Comparison of ENCODE assay signal across 1 cellular context in the genomic region with DNA sequence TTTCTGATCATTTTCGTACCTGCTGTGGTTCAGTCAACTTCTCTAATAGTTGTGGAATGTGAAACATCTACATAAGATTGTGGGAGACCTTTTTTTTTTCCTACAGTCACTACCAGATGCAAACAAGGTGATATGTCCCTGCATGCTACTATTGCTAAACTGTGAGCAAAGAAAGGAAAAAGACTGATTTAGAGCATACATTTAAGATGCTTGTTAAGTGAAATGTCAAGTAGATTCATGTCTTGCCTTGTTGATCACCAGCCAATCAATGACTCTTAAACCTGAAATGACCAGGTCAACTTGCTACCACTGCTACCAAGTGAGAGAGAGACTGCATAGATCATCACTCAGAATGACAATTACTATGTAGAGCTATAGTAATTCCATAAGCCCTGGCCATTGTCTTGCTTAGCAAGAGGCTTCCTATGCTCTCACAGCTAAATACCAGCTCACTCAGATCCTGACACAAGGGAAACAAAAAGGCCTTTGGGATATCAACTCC.
A peak's percentile ranks its signal among the peaks of the same experiment; 100 is the strongest.
TF ChIP-seq lines count a peak whose summit lies in the region.

No MANE protein-coding gene starts in this region.

TF ChIP-seq in GM23338, 12 proteins besides CTCF, POLR2A, EP300 and RAD21 (continued from another document):
- TF ChIP-seq, protein P1, sequence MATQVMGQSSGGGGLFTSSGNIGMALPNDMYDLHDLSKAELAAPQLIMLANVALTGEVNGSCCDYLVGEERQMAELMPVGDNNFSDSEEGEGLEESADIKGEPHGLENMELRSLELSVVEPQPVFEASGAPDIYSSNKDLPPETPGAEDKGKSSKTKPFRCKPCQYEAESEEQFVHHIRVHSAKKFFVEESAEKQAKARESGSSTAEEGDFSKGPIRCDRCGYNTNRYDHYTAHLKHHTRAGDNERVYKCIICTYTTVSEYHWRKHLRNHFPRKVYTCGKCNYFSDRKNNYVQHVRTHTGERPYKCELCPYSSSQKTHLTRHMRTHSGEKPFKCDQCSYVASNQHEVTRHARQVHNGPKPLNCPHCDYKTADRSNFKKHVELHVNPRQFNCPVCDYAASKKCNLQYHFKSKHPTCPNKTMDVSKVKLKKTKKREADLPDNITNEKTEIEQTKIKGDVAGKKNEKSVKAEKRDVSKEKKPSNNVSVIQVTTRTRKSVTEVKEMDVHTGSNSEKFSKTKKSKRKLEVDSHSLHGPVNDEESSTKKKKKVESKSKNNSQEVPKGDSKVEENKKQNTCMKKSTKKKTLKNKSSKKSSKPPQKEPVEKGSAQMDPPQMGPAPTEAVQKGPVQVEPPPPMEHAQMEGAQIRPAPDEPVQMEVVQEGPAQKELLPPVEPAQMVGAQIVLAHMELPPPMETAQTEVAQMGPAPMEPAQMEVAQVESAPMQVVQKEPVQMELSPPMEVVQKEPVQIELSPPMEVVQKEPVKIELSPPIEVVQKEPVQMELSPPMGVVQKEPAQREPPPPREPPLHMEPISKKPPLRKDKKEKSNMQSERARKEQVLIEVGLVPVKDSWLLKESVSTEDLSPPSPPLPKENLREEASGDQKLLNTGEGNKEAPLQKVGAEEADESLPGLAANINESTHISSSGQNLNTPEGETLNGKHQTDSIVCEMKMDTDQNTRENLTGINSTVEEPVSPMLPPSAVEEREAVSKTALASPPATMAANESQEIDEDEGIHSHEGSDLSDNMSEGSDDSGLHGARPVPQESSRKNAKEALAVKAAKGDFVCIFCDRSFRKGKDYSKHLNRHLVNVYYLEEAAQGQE (IDR thresholded peaks at IDR 0.05; ENCODE audit: unreplicated experiment) = no peak
- TF ChIP-seq STAT1 (IDR thresholded peaks at IDR 0.05; ENCODE audit: unreplicated experiment) (no peak), ZNF114 (CRISPR knock-in tag; IDR thresholded peaks at IDR 0.05) (no peak)
- TF ChIP-seq, protein P2, sequence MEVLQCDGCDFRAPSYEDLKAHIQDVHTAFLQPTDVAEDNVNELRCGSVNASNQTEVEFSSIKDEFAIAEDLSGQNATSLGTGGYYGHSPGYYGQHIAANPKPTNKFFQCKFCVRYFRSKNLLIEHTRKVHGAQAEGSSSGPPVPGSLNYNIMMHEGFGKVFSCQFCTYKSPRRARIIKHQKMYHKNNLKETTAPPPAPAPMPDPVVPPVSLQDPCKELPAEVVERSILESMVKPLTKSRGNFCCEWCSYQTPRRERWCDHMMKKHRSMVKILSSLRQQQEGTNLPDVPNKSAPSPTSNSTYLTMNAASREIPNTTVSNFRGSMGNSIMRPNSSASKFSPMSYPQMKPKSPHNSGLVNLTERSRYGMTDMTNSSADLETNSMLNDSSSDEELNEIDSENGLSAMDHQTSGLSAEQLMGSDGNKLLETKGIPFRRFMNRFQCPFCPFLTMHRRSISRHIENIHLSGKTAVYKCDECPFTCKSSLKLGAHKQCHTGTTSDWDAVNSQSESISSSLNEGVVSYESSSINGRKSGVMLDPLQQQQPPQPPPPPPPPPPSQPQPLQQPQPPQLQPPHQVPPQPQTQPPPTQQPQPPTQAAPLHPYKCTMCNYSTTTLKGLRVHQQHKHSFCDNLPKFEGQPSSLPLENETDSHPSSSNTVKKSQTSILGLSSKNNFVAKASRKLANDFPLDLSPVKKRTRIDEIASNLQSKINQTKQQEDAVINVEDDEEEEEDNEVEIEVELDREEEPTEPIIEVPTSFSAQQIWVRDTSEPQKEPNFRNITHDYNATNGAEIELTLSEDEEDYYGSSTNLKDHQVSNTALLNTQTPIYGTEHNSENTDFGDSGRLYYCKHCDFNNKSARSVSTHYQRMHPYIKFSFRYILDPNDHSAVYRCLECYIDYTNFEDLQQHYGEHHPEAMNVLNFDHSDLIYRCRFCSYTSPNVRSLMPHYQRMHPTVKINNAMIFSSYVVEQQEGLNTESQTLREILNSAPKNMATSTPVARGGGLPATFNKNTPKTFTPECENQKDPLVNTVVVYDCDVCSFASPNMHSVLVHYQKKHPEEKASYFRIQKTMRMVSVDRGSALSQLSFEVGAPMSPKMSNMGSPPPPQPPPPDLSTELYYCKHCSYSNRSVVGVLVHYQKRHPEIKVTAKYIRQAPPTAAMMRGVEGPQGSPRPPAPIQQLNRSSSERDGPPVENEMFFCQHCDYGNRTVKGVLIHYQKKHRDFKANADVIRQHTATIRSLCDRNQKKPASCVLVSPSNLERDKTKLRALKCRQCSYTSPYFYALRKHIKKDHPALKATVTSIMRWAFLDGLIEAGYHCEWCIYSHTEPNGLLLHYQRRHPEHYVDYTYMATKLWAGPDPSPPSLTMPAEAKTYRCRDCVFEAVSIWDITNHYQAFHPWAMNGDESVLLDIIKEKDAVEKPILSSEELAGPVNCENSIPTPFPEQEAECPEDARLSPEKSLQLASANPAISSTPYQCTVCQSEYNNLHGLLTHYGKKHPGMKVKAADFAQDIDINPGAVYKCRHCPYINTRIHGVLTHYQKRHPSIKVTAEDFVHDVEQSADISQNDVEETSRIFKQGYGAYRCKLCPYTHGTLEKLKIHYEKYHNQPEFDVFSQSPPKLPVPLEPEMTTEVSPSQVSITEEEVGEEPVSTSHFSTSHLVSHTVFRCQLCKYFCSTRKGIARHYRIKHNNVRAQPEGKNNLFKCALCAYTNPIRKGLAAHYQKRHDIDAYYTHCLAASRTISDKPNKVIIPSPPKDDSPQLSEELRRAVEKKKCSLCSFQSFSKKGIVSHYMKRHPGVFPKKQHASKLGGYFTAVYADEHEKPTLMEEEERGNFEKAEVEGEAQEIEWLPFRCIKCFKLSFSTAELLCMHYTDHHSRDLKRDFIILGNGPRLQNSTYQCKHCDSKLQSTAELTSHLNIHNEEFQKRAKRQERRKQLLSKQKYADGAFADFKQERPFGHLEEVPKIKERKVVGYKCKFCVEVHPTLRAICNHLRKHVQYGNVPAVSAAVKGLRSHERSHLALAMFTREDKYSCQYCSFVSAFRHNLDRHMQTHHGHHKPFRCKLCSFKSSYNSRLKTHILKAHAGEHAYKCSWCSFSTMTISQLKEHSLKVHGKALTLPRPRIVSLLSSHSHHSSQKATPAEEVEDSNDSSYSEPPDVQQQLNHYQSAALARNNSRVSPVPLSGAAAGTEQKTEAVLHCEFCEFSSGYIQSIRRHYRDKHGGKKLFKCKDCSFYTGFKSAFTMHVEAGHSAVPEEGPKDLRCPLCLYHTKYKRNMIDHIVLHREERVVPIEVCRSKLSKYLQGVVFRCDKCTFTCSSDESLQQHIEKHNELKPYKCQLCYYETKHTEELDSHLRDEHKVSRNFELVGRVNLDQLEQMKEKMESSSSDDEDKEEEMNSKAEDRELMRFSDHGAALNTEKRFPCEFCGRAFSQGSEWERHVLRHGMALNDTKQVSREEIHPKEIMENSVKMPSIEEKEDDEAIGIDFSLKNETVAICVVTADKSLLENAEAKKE (CRISPR knock-in tag; IDR thresholded peaks at IDR 0.05) = peak; percentile 85
TF ChIP-seq in GM23338: peak in this region for 3.
